Comparison of ENCODE assay signal across 8 cellular contexts in the genomic region with DNA sequence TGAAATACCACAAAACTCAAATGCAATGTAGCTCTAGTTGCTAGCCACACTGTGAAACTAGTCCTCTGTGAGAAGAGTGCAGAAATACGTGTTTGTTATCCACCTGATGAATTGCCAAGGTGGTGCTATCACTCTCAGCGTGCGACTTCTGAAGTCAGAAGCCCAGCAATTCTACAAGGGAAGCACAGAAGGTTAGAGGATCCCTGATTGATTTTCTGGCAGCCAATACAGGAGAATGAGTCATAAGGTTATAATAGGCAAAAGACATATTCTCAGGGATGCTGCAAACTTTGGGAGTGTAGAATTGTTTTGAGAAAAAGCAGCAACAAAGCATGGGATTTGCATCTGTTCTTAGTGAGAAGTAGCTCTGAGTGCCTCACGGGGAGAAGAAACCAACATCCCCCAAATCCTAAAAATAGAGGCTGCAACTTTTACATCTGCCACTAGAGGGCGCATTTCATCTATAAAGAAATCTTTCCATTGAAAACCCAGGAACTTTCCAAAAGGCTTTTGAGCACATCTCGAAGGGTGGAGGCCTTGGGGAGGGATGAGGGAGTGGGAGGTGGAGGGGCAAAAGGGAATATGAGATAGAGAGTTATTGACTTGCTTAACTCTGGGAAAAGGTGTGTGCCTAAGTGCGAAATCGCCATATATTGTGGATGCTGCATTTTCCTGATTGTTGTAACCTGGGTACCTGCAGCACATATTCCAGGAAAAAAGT.
A peak's percentile ranks its signal among the peaks of the same experiment; 100 is the strongest.
DNase-seq lines count a peak whose midpoint lies in the region; ATAC-seq and TF ChIP-seq lines count a peak whose summit lies in the region.

No MANE protein-coding gene starts in this region.

- TF ChIP-seq CTCF in RWPE2 (IDR thresholded peaks at IDR 0.05; ENCODE audit: poor library complexity, severe bottlenecking), result peak; percentile 80

- H3K27me3 ChIP-seq in RWPE2 (ENCODE audit: insufficient read depth, poor library complexity, severe bottlenecking) (no peaks in the 10 kb centered on the region), mesendoderm (ENCODE audit: insufficient read depth, low read length, poor library complexity) (no peaks in the 10 kb centered on the region)

- H2BK120ac ChIP-seq in mesendoderm (ENCODE audit: low read depth, low read length), result no peak overlapping the region

- no peak overlapping the region for H3K4ac ChIP-seq in mesendoderm (ENCODE audit: low read depth, low read length)

- H3K27ac ChIP-seq in RWPE2 (ENCODE audit: poor library complexity, severe bottlenecking) (no peak overlapping the region), mesendoderm (ENCODE audit: low read depth, low read length) (no peak overlapping the region)

- H3K9me3 ChIP-seq in RWPE2 (ENCODE audit: severe bottlenecking), result no peaks in the 10 kb centered on the region

- no peaks in the 10 kb centered on the region for H3K4me1 ChIP-seq in RWPE2 (ENCODE audit: insufficient read depth, poor library complexity, severe bottlenecking)
- no peaks in the 10 kb centered on the region for H3K4me1 ChIP-seq in mesendoderm (ENCODE audit: control insufficient read depth, low read depth, low read length)

- H3K36me3 ChIP-seq in RWPE2 (ENCODE audit: low read depth) (no peaks in the 10 kb centered on the region), mesendoderm (ENCODE audit: control insufficient read depth, insufficient read depth, low read length) (no peaks in the 10 kb centered on the region)

- ATAC-seq in RWPE2 (ENCODE audit: low read depth) (no peak), HG03439 (IDR thresholded peaks at IDR 0.05; ENCODE audit: unreplicated experiment) (no peak), GM21786 (IDR thresholded peaks at IDR 0.05; ENCODE audit: unreplicated experiment) (no peak)

- H3K4me3 ChIP-seq in RWPE2 (ENCODE audit: severe bottlenecking), result no peak overlapping the region
- no peak overlapping the region for H3K4me3 ChIP-seq in mesendoderm (ENCODE audit: low read length)

- H2BK5ac ChIP-seq in mesendoderm (ENCODE audit: low read length), result no peak overlapping the region

- DNase-seq in activated CD4-positive, alpha-beta T cell treated with anti-CD3 and anti-CD28 coated beads for 24 hours (ENCODE audit: low read depth in 2 of 2), result peak; percentile 4 to 11
- no peak for DNase-seq in activated CD4-positive, alpha-beta T cell treated with anti-CD3 and anti-CD28 coated beads for 1 hour
- peak; percentile 38 for DNase-seq in LHCN-M2 (ENCODE audit: low read depth)
- no peak for DNase-seq in RWPE2 (ENCODE audit: low spot score)
- DNase-seq in effector CD4-positive, alpha-beta T cell, result peak; percentile 7
- DNase-seq in mesendoderm, result peak; percentile 69

- no peak overlapping the region for H3K9ac ChIP-seq in mesendoderm (ENCODE audit: low read length)

- no peak overlapping the region for H2BK15ac ChIP-seq in mesendoderm (replicated peaks; ENCODE audit: low read depth)

- WGBS in mesendoderm (ENCODE audit: extremely low coverage, insufficient coverage, low lambda C conversion rate), result no CpG with 5 or more reads among the region's 8 CpGs

- H3K4me2 ChIP-seq in mesendoderm (ENCODE audit: low read length), result no peak overlapping the region

- H3K23ac ChIP-seq in mesendoderm (ENCODE audit: low read length), result no peak overlapping the region

- H3K79me1 ChIP-seq in mesendoderm (ENCODE audit: low read length), result no peaks in the 10 kb centered on the region

- no peak overlapping the region for H4K8ac ChIP-seq in mesendoderm (ENCODE audit: low read depth, low read length)

- no peak overlapping the region for H3K56ac ChIP-seq in mesendoderm (ENCODE audit: low read length)

- H4K5ac ChIP-seq in mesendoderm (ENCODE audit: low read length), result no peak overlapping the region

- no peaks in the 10 kb centered on the region for H3K79me2 ChIP-seq in mesendoderm (ENCODE audit: control insufficient read depth, insufficient read depth, low read length)

- H2AK5ac ChIP-seq in mesendoderm (ENCODE audit: low read length), result no peak overlapping the region

- H3K18ac ChIP-seq in mesendoderm (ENCODE audit: low read length), result no peak overlapping the region

Comparison
In these comparisons a context has a peak if more than half of its experiments do, and no peak if none do; other contexts are left out.
1. DNase-seq: peak in activated CD4-positive, alpha-beta T cell treated with anti-CD3 and anti-CD28 coated beads for 24 hours (2 of 2), LHCN-M2 (single experiment), effector CD4-positive, alpha-beta T cell (single experiment) and mesendoderm (single experiment); none in activated CD4-positive, alpha-beta T cell treated with anti-CD3 and anti-CD28 coated beads for 1 hour (single experiment) and RWPE2 (single experiment).